ENCODE assay signal across 8 cellular contexts in the genomic region with DNA sequence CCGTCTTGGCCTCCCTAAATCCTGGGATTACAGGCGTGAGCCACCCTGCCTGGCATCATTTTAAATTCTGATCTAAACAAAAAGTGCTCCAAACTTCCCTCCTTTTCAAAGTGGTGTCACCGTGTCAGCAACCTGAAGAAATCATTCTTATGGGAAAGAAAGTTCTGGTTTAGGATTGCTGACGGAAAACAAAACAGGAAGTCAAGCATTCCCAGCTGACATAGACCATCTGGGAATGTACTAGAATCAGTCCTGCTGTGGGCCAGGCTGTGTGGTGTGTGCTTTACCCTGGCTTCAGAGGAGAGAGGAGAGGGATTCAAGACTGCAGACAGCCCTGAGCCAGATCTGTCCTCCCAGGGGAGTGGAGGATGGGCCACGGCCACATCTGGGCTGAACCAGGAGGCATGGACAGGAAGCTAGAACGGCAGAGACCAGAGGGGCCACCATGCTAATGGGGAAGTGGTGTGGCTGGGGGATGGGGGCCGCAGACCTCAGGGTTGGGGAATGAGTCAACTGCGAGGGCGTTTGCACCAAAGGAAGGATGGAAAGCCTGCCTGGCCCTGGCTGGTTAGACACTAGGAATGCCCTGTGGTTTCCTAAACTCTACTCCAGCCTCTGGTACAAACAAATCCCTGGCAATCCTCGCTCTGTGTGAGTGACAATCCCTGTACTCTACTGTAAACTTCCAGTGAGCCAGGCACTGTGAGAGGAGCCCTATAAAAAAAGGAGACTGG. TPM values are rescaled to one million over a fixed set of nuclear protein-coding genes. Genes with fewer than 3 reads are reported as not detected.
DNase-seq lines count a peak whose midpoint lies in the region; ATAC-seq, FAIRE-seq and TF ChIP-seq lines count a peak whose summit lies in the region.

No MANE protein-coding gene starts in this region.

- TF ChIP-seq POLR2A in heart left ventricle (IDR thresholded peaks at IDR 0.05) = no peak

- POLR2A ChIA-PET in activated CD8-positive, alpha-beta T cell treated with anti-CD3 and anti-CD28 coated beads for 36 hours (lab: Charles Lee) = no interaction called here

- H3K36me3 Mint-ChIP-seq in activated CD8-positive, alpha-beta T cell treated with anti-CD3 and anti-CD28 coated beads for 36 hours (ENCODE audit: low read depth) = no peaks in the 10 kb centered on the region

- no peak for FAIRE-seq in HTR-8/SVneo (lab: Jason Lieb, UNC)

- peaks cover 11% of the 10 kb centered on the region for H3K4me1 Mint-ChIP-seq in activated CD8-positive, alpha-beta T cell treated with anti-CD3 and anti-CD28 coated beads for 36 hours (ENCODE audit: low read depth)

- intact Hi-C loops in activated CD8-positive, alpha-beta T cell treated with anti-CD3 and anti-CD28 coated beads for 36 hours (cut with micrococcal nuclease) = loop anchor here (10.0 kb wide), 1 partner anchor 112 kb away; no protein-coding TSS in a partner anchor
- intact Hi-C loops in heart left ventricle (cut with DNase I) = no loop called here

- H3K36me3 ChIP-seq in heart left ventricle = no peaks in the 10 kb centered on the region

- DNase-seq in GF-D8 (lab: John Stamatoyannopoulos, UW) (peak; percentile 97), HTR-8/SVneo (ENCODE audit: insufficient read length, low spot score) (peak; percentile 62), heart left ventricle (peak; percentile 82 to 90 (median 89)), pulmonary artery endothelial cell (ENCODE audit: low read depth, low spot score) (peak; percentile 73), NCI-H187 (lab: John Stamatoyannopoulos, UW) (no peak), cerebellar cortex (ENCODE audit: low spot score) (no peak)
- DNase-seq in activated CD8-positive, alpha-beta T cell treated with anti-CD3 and anti-CD28 coated beads for 36 hours = peak; percentile 58

- 34 to 49% (median 47%) methylated on average over 9 to 10 of the region's 10 CpGs for WGBS in heart left ventricle, 4 donors

- H3K27me3 Mint-ChIP-seq in activated CD8-positive, alpha-beta T cell treated with anti-CD3 and anti-CD28 coated beads for 36 hours = peaks cover 6% of the 10 kb centered on the region

- ATAC-seq in GM21528 (IDR thresholded peaks at IDR 0.05; ENCODE audit: low FRiP score, unreplicated experiment) = peak; percentile 65
- ATAC-seq in activated CD8-positive, alpha-beta T cell treated with anti-CD3 and anti-CD28 coated beads for 36 hours = peak; percentile 21
- ATAC-seq in heart left ventricle = peak; percentile 85 to 91 (median 90)

- peak overlapping the region in 4 of 12 donors; percentile 1 to 25 (median 10) for H3K4me3 ChIP-seq in heart left ventricle

- no peaks in the 10 kb centered on the region for H3K9me3 Mint-ChIP-seq in activated CD8-positive, alpha-beta T cell treated with anti-CD3 and anti-CD28 coated beads for 36 hours

- H3K4me1 ChIP-seq in heart left ventricle = peaks cover 0 to 32% (median 13%) of the 10 kb centered on the region in 12 donors

- H3K27ac ChIP-seq in heart left ventricle = peak overlapping the region; percentile 68 to 95 (median 80)

- H3K27ac Mint-ChIP-seq in activated CD8-positive, alpha-beta T cell treated with anti-CD3 and anti-CD28 coated beads for 36 hours = peak overlapping the region; percentile 57

- H3K27me3 ChIP-seq in heart left ventricle = no peaks in the 10 kb centered on the region

- no peak for TF ChIP-seq CTCF in activated CD8-positive, alpha-beta T cell treated with anti-CD3 and anti-CD28 coated beads for 36 hours (IDR thresholded peaks at IDR 0.05)
- TF ChIP-seq CTCF in heart left ventricle (IDR thresholded peaks at IDR 0.05) = no peak

- CTCF ChIA-PET in activated CD8-positive, alpha-beta T cell treated with anti-CD3 and anti-CD28 coated beads for 36 hours (lab: Charles Lee) = no interaction called here

- no peak overlapping the region for H3K4me3 Mint-ChIP-seq in activated CD8-positive, alpha-beta T cell treated with anti-CD3 and anti-CD28 coated beads for 36 hours

- no peaks in the 10 kb centered on the region for H3K9me3 ChIP-seq in heart left ventricle

RNA-seq across cellular contexts. Expression of gene CLIP2, which starts 16.7 kb away (rescaled TPM):
- 1 to 10 TPM; 1.3 to 1.4 TPM for total RNA-seq in activated CD8-positive, alpha-beta T cell treated with anti-CD3 and anti-CD28 coated beads for 36 hours
- total RNA-seq in heart left ventricle (10 to 100 TPM in 3 of 9 donors, 1 to 10 TPM in 6; 4.2 to 17.7 (median 9.0) TPM), pulmonary artery endothelial cell (18.1 and 28.0 TPM in 2 replicates)
- 1 to 10 TPM; 5.9 to 9.6 TPM for polyA plus RNA-seq in heart left ventricle

RNA-seq across cellular contexts. Expression of gene RFC2, which starts 18.3 kb away (rescaled TPM):
- total RNA-seq in activated CD8-positive, alpha-beta T cell treated with anti-CD3 and anti-CD28 coated beads for 36 hours = 10 to 100 TPM; 90.7 to 91.8 TPM
- total RNA-seq in heart left ventricle (10 to 100 TPM in 6 of 9 donors, 1 to 10 TPM in 3; 7.8 to 20.9 (median 12.2) TPM), pulmonary artery endothelial cell (32.7 and 44.4 TPM in 2 replicates)
- polyA plus RNA-seq in heart left ventricle = 10 to 100 TPM in 1 of 2 donors, 1 to 10 TPM in 1; 9.8 to 21.8 TPM

Comparison
In these comparisons a context has a peak if more than half of its experiments do, and no peak if none do; other contexts are left out.
1. DNase-seq: peak in GF-D8 (single experiment), HTR-8/SVneo (single experiment), activated CD8-positive, alpha-beta T cell treated with anti-CD3 and anti-CD28 coated beads for 36 hours (single experiment), heart left ventricle (5 of 5) and pulmonary artery endothelial cell (single experiment); none in NCI-H187 (0 of 2) and cerebellar cortex (single experiment).
2. ATAC-seq: peak in every context shown above with its lines; median percentile 90 in heart left ventricle; 65 in GM21528; 21 in activated CD8-positive, alpha-beta T cell treated with anti-CD3 and anti-CD28 coated beads for 36 hours.